In genomic region chr4:4574792-4575191, GRCh38 we compare ENCODE assay signal across 1 cellular context.
TF ChIP-seq lines count a peak whose summit lies in the region.

No MANE protein-coding gene starts in this region.

TF ChIP-seq in A549, 52 proteins besides CTCF, POLR2A, EP300 and RAD21 (continued from another document):
- TF ChIP-seq REST (IDR thresholded peaks at IDR 0.05) (no peak), ATOH8 (CRISPR knock-in tag; IDR thresholded peaks at IDR 0.05; ENCODE audit: low read depth) (no peak), HMGXB4 (CRISPR knock-in tag; IDR thresholded peaks at IDR 0.05; ENCODE audit: borderline replicate concordance) (no peak), RNF2 (IDR thresholded peaks at IDR 0.05; ENCODE audit: borderline replicate concordance, low read depth) (no peak), CHD2 (IDR thresholded peaks at IDR 0.05; ENCODE audit: low read length, partially characterized antibody) (no peak), BCL3 (IDR thresholded peaks at IDR 0.05) (no peak), FOXS1 (CRISPR knock-in tag; IDR thresholded peaks at IDR 0.05) (no peak)
